In the genomic region with DNA sequence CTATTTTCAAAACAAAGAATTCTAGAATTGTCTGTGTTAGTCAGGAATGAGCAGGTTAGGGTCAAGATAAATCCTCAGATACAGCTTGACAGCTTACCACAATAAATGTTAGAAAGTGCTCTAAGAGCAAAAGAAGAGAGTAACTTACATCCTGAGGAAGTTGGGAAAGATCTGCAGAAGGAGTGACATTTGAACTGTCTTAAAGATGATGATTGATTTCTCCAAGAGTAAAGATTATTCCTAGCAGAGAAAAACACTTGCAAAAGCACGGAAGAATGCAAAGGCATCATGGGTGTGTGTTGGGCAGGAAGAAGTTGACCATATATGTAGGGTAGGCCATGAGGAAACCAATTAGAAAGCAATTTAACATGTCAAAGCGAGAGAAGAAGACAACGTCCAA, we compare ENCODE assay signal across 27 cellular contexts.
"Had no signal": no experiment of that assay in that cellular context is flagged by ENCODE, and none has a peak within 500 bp of the region (broad histone marks: within the 10 kb centered on the region; RNA-seq: fewer than 3 reads in every experiment).

No MANE protein-coding gene starts in this region.

- ATAC-seq: activated CD4-positive, alpha-beta T cell treated with anti-CD3 and anti-CD28 coated beads for 36 hours; activated CD4-positive, CD25-positive, alpha-beta regulatory T cell treated with anti-CD3 and anti-CD28 coated beads, Interleukin-2, amount 50 U/mL, for 24 hours; activated CD8-positive, alpha-beta T cell treated with anti-CD3 and anti-CD28 coated beads, Interleukin-2, amount 10 ng/mL, durations not matched to agents 7 days and 5 days; activated naive CD4-positive, alpha-beta T cell treated with anti-CD3 and anti-CD28 coated beads, Interleukin-2, amount 50 U/mL, for 72 hours; activated T-cell treated with anti-CD3 and anti-CD28 coated beads, Interleukin-2, amount 50 U/mL, for 4 hours; Panc1 had no signal

- H3K27me3 ChIP-seq: adrenal gland had no signal

- DNase-seq: activated CD4-positive, alpha-beta T cell treated with anti-CD3 and anti-CD28 coated beads for 36 hours; activated CD4-positive, alpha-beta T cell treated with anti-CD3 and anti-CD28 coated beads, Interleukin-2, amount 10 ng/mL, durations not matched to agents 7 days and 5 days; activated CD4-positive, alpha-beta T cell treated with anti-CD3 and anti-CD28 coated beads, Interleukin-2, amount 50 U/mL, for 48 hours; activated CD8-positive, alpha-beta T cell treated with anti-CD3 and anti-CD28 coated beads, Interleukin-2, amount 10 ng/mL, durations not matched to agents 7 days and 5 days; activated gamma-delta T cell treated with Interleukin-2 at 50 U/mL for 16 hours; activated naive CD4-positive, alpha-beta T cell treated with anti-CD3 and anti-CD28 coated beads for 36 hours; activated T-cell treated with anti-CD3 and anti-CD28 coated beads, Interleukin-2, amount 50 U/mL, for 4 hours; adrenal gland; anterior cingulate cortex; caudate nucleus; Karpas-422; KBM-7; NCI-H1048; NCI-H1105 treated with DMSO at 0.1 percent for 48 hours; NCI-H1436; NCI-H1694 treated with DMSO at 0.1 percent for 48 hours; NCI-H2029; NCI-H510A; NCI-H526; NCI-H748 treated with DMSO at 0.1 percent for 48 hours; NK-92 treated with Interleukin-12 subunit alpha and Interleukin-12 subunit beta, amount 100 ng/mL, for 24 hours; SHP77; SJCRH30 had no signal

- H3K27ac ChIP-seq: adrenal gland, SJCRH30, SK-N-MC had no signal

- H3K36me3 ChIP-seq: adrenal gland, SJCRH30 had no signal

- H3K9me3 ChIP-seq: adrenal gland, SJCRH30 had no signal

- H3K4me3 ChIP-seq: adrenal gland, SJCRH30, SK-N-MC had no signal

- H3K4me1 ChIP-seq: adrenal gland, SJCRH30 had no signal
